ENCODE assay signal across 16 cellular contexts in genomic region chr15:45185069-45185779, GRCh38. TPM values are rescaled to one million over a fixed set of nuclear protein-coding genes. Genes with fewer than 3 reads are reported as not detected.
DNase-seq lines count a peak whose midpoint lies in the region; ATAC-seq and TF ChIP-seq lines count a peak whose summit lies in the region.
"Had no signal": no experiment of that assay in that cellular context is flagged by ENCODE, and none has a peak within 500 bp of the region (broad histone marks: within the 10 kb centered on the region; RNA-seq: fewer than 3 reads in every experiment).

No MANE protein-coding gene starts in this region.

- no peak overlapping the region for H2AFZ ChIP-seq in Karpas-422 (ENCODE audit: low read length)

- peaks cover 51% of the 10 kb centered on the region for H3K4me1 Mint-ChIP-seq in progenitor cell of endocrine pancreas (ENCODE audit: low read depth)

- H3K4me1 ChIP-seq in Karpas-422 (ENCODE audit: low read length) (peaks cover 71% of the 10 kb centered on the region), ectodermal cell (ENCODE audit: control insufficient read depth, insufficient read depth, low read length) (peaks cover 28% of the 10 kb centered on the region)
- H3K4me1 ChIP-seq: foreskin keratinocyte had no signal

- 0 out of 2 replicates have a peak, but pooled peaks cover 4% of the 10 kb centered on the region for H3K36me3 ChIP-seq in Karpas-422 (ENCODE audit: insufficient read depth, low read length)
- H3K36me3 ChIP-seq in ectodermal cell (ENCODE audit: control insufficient read depth, insufficient read depth, low read length): no peaks in the 10 kb centered on the region
- H3K36me3 ChIP-seq: upper lobe of right lung had no signal

- peak overlapping the region; percentile 97 for H3K4me2 ChIP-seq in Karpas-422 (ENCODE audit: low read depth, low read length, poor library complexity, severe bottlenecking)
- H3K4me2 ChIP-seq: KMS-11 had no signal

- H3K79me2 ChIP-seq in Karpas-422 (ENCODE audit: low read length): peaks cover 78% of the 10 kb centered on the region

- H3K27me3 Mint-ChIP-seq in progenitor cell of endocrine pancreas: peaks cover 10% of the 10 kb centered on the region

- H3K9me2 ChIP-seq in Karpas-422 (replicated peaks; ENCODE audit: insufficient read depth, low read length): no peaks in the 10 kb centered on the region

- no peak for TF ChIP-seq CTCF in progenitor cell of endocrine pancreas (IDR thresholded peaks at IDR 0.05; ENCODE audit: unreplicated experiment)

- 0 out of 2 replicates have a peak, but pooled peaks cover 6% of the 10 kb centered on the region for H4K20me1 ChIP-seq in Karpas-422 (ENCODE audit: insufficient read depth, low read depth, low read length)

- ATAC-seq in GM18907 (IDR thresholded peaks at IDR 0.05; ENCODE audit: unreplicated experiment): no peak
- no peak for ATAC-seq in GM21381 (IDR thresholded peaks at IDR 0.05; ENCODE audit: unreplicated experiment)
- no peak for ATAC-seq in GM21528 (IDR thresholded peaks at IDR 0.05; ENCODE audit: low FRiP score, unreplicated experiment)
- ATAC-seq: foreskin keratinocyte, upper lobe of right lung had no signal

- H3K36me3 Mint-ChIP-seq in progenitor cell of endocrine pancreas (ENCODE audit: insufficient read depth): peaks cover 8% of the 10 kb centered on the region

- H3K27ac ChIP-seq in Karpas-422 (ENCODE audit: low read length) (peak overlapping the region; percentile 74), ectodermal cell (ENCODE audit: insufficient read depth, low read depth, low read length, poor library complexity, severe bottlenecking) (no peak overlapping the region)
- H3K27ac ChIP-seq: foreskin keratinocyte, KMS-11 had no signal

- H3K9me3 Mint-ChIP-seq in progenitor cell of endocrine pancreas (ENCODE audit: low read depth): no peaks in the 10 kb centered on the region
- H3K9me3 Mint-ChIP-seq: activated CD4-positive, alpha-beta memory T cell treated with anti-CD3 and anti-CD28 coated beads, Interleukin-2, amount 10 ng/mL, durations not matched to agents 7 days and 5 days had no signal

- DNase-seq in NCI-H1092 treated with DMSO at 0.1 percent for 48 hours (lab: John Stamatoyannopoulos, UW): peak; percentile 8
- DNase-seq in NCI-H1092 (lab: John Stamatoyannopoulos, UW): no peak
- peak; percentile 47 for DNase-seq in Karpas-422
- no peak for DNase-seq in progenitor cell of endocrine pancreas (ENCODE audit: low spot score, unreplicated experiment)
- DNase-seq: 8988T; activated CD4-positive, alpha-beta memory T cell treated with anti-CD3 and anti-CD28 coated beads, Interleukin-2, amount 10 ng/mL, durations not matched to agents 7 days and 5 days; DMS153; foreskin keratinocyte; NCI-H2081; SW 1271; upper lobe of right lung had no signal

- H3K9me3 ChIP-seq in Karpas-422 (ENCODE audit: low read length): no peaks in the 10 kb centered on the region
- no peaks in the 10 kb centered on the region for H3K9me3 ChIP-seq in ectodermal cell (ENCODE audit: control insufficient read depth, low read length)
- H3K9me3 ChIP-seq: upper lobe of right lung had no signal

- peak overlapping the region; percentile 80 for H3K9ac ChIP-seq in Karpas-422 (ENCODE audit: low read length)
- H3K9ac ChIP-seq: KMS-11 had no signal

- WGBS in ectodermal cell, 2 experiments: 92 to 94% methylated on average over 3 of the region's 3 CpGs

- peak overlapping the region; percentile 93 for H3K27ac Mint-ChIP-seq in progenitor cell of endocrine pancreas
- H3K27ac Mint-ChIP-seq: activated CD4-positive, alpha-beta memory T cell treated with anti-CD3 and anti-CD28 coated beads, Interleukin-2, amount 10 ng/mL, durations not matched to agents 7 days and 5 days had no signal

- H3K27me3 ChIP-seq in Karpas-422 (ENCODE audit: low read length) (no peaks in the 10 kb centered on the region), ectodermal cell (ENCODE audit: control insufficient read depth, insufficient read depth, low read length, poor library complexity, severe bottlenecking) (peaks cover 23% of the 10 kb centered on the region)
- H3K27me3 ChIP-seq: upper lobe of right lung had no signal

- H3K4me3 Mint-ChIP-seq in progenitor cell of endocrine pancreas (ENCODE audit: low read depth): peak overlapping the region; percentile 97
- H3K4me3 Mint-ChIP-seq: activated CD4-positive, alpha-beta memory T cell treated with anti-CD3 and anti-CD28 coated beads, Interleukin-2, amount 10 ng/mL, durations not matched to agents 7 days and 5 days had no signal

- H3K4me3 ChIP-seq in Karpas-422 (ENCODE audit: low read length) (peak overlapping the region; percentile 72), ectodermal cell (ENCODE audit: insufficient read depth, low read depth, low read length) (peak overlapping the region; percentile 76)
- H3K4me3 ChIP-seq: upper lobe of right lung had no signal

RNA-seq across cellular contexts. Expression of gene SHF, which starts 2.5 kb away (rescaled TPM):
- 10.9 and 35.4 TPM in 2 replicates for total RNA-seq in Karpas-422 (2014; rRNA removed; shearing (Covaris generic); ENCODE audit: low replicate concordance)
- 62.2 TPM for polyA plus RNA-seq in ectodermal cell (2013, experiment 1 of 4)
- polyA plus RNA-seq in ectodermal cell (2013, experiment 2 of 4): 66.8 TPM
- polyA plus RNA-seq in ectodermal cell (2013, experiment 3 of 4): 52.4 TPM
- 62.2 TPM for polyA plus RNA-seq in ectodermal cell (2013, experiment 4 of 4)
- total RNA-seq in progenitor cell of endocrine pancreas: 61.1 and 61.7 TPM in 2 replicates

RNA-seq across cellular contexts. Expression of gene DUOX1, which starts 55.4 kb away (rescaled TPM):
- total RNA-seq in Karpas-422 (2014; rRNA removed; shearing (Covaris generic); ENCODE audit: low replicate concordance): not detected in 2 replicates
- not detected for polyA plus RNA-seq in ectodermal cell (2013, experiment 1 of 4)
- 0.12 TPM for polyA plus RNA-seq in ectodermal cell (2013, experiment 2 of 4)
- polyA plus RNA-seq in ectodermal cell (2013, experiment 3 of 4): 0.16 TPM
- 0.08 TPM for polyA plus RNA-seq in ectodermal cell (2013, experiment 4 of 4)
- total RNA-seq in progenitor cell of endocrine pancreas: 1.4 and 1.6 TPM in 2 replicates

RNA-seq across cellular contexts. Expression of gene DUOXA1, which starts 55.5 kb away (rescaled TPM):
- total RNA-seq in Karpas-422 (2014; rRNA removed; shearing (Covaris generic); ENCODE audit: low replicate concordance): not detected in 2 replicates
- polyA plus RNA-seq in ectodermal cell (2013, experiment 1 of 4): not detected
- polyA plus RNA-seq in ectodermal cell (2013, experiment 2 of 4): not detected
- polyA plus RNA-seq in ectodermal cell (2013, experiment 3 of 4): not detected
- not detected for polyA plus RNA-seq in ectodermal cell (2013, experiment 4 of 4)
- total RNA-seq in progenitor cell of endocrine pancreas: 1.3 and 1.4 TPM in 2 replicates
- total RNA-seq: activated CD4-positive, alpha-beta memory T cell treated with anti-CD3 and anti-CD28 coated beads, Interleukin-2, amount 10 ng/mL, durations not matched to agents 7 days and 5 days had no signal

Comparison
In these comparisons a context has a peak if more than half of its experiments do, and no peak if none do; other contexts are left out.
1. DNase-seq: peak in NCI-H1092 treated with DMSO at 0.1 percent for 48 hours (single experiment) and Karpas-422 (single experiment); none in NCI-H1092 (single experiment) and progenitor cell of endocrine pancreas (single experiment).